29 cellular contexts compared by ENCODE assay signal in genomic region chr15:50280271-50280670, GRCh38. TPM values are rescaled to one million over a fixed set of nuclear protein-coding genes. Genes with fewer than 3 reads are reported as not detected.
DNase-seq lines count a peak whose midpoint lies in the region; ATAC-seq and TF ChIP-seq lines count a peak whose summit lies in the region.
"Had no signal": no experiment of that assay in that cellular context is flagged by ENCODE, and none has a peak within 500 bp of the region (broad histone marks: within the 10 kb centered on the region; RNA-seq: fewer than 3 reads in every experiment).

No MANE protein-coding gene starts in this region.

- DNase-seq in Caki2 (ENCODE audit: low read depth) (peak; percentile 59), LHCN-M2 (ENCODE audit: low read depth) (peak; percentile 23), astrocyte of the spinal cord (ENCODE audit: low read depth, low spot score) (peak; percentile 6), kidney tubule cell (ENCODE audit: low spot score) (peak; percentile 72), NCI-H748 treated with DMSO at 0.1 percent for 48 hours (lab: John Stamatoyannopoulos, UW) (no peak), T-cell (no peak), WTC11 (ENCODE audit: low spot score) (no peak), G401 (ENCODE audit: low spot score) (no peak)
- DNase-seq: activated CD8-positive, alpha-beta memory T cell treated with anti-CD3 and anti-CD28 coated beads, Interleukin-2, amount 10 ng/mL, durations not matched to agents 7 days and 5 days; activated naive CD4-positive, alpha-beta T cell treated with anti-CD3 and anti-CD28 coated beads for 36 hours; CD8-positive, alpha-beta memory T cell; DMS 273 treated with DMSO at 0.1 percent for 48 hours; H9; Kasumi-1; naive B cell; NCI-H2107; nucleus accumbens; sigmoid colon; stimulated activated CD4-positive, alpha-beta T cell treated with anti-CD3 and anti-CD28 coated beads, Interleukin-4, amount 100 ng/mL, for 24 hours; SW 1271; T-helper 9 cell; trophoblast cell had no signal

- H3K4me1 Mint-ChIP-seq in T-cell (no peaks in the 10 kb centered on the region), WTC11 (no peaks in the 10 kb centered on the region)
- H3K4me1 Mint-ChIP-seq: CD8-positive, alpha-beta memory T cell; naive B cell had no signal

- TF ChIP-seq CTCF in astrocyte of the spinal cord (IDR thresholded peaks at IDR 0.05; ENCODE audit: low read depth, low read length), result no peak
- TF ChIP-seq CTCF in WTC11 (IDR thresholded peaks at IDR 0.05), result no peak

- no peak overlapping the region for H3K27ac Mint-ChIP-seq in T-cell
- H3K27ac Mint-ChIP-seq in WTC11, result no peak overlapping the region
- H3K27ac Mint-ChIP-seq: activated CD8-positive, alpha-beta memory T cell treated with anti-CD3 and anti-CD28 coated beads, Interleukin-2, amount 10 ng/mL, durations not matched to agents 7 days and 5 days; activated naive CD4-positive, alpha-beta T cell treated with anti-CD3 and anti-CD28 coated beads for 36 hours; activated T-helper 1 cell treated with anti-CD3 and anti-CD28 coated beads, Interleukin-12 subunit alpha, Interleukin-12 subunit beta, Interleukin-2, Interleukin-4 antibody, amounts not matched to agents 30 ng/mL and 10 ng/mL and 1 ng/mL, durations not matched to agents 14 hours and 24 hours and 36 hours; mesothelial cell of epicardium; progenitor cell of endocrine pancreas had no signal

- POLR2A ChIA-PET in T-cell (lab: Charles Lee) (no interaction called here), WTC11 (lab: Charles Lee) (interaction anchor here (1.0 kb wide), 1 partner anchor 10 kb away, joined by 3 read pairs; no protein-coding TSS in a partner anchor)

- H3K9me3 Mint-ChIP-seq in T-cell (no peaks in the 10 kb centered on the region), WTC11 (no peaks in the 10 kb centered on the region)
- H3K9me3 Mint-ChIP-seq: activated naive CD4-positive, alpha-beta T cell treated with anti-CD3 and anti-CD28 coated beads for 36 hours; activated T-helper 1 cell treated with anti-CD3 and anti-CD28 coated beads, Interleukin-12 subunit alpha, Interleukin-12 subunit beta, Interleukin-2, Interleukin-4 antibody, amounts not matched to agents 30 ng/mL and 10 ng/mL and 1 ng/mL, durations not matched to agents 14 hours and 24 hours and 36 hours; CD8-positive, alpha-beta memory T cell; H9; mesothelial cell of epicardium; naive B cell had no signal

- H3K27me3 Mint-ChIP-seq in T-cell (no peaks in the 10 kb centered on the region), WTC11 (ENCODE audit: low read depth) (no peaks in the 10 kb centered on the region)
- H3K27me3 Mint-ChIP-seq: activated CD8-positive, alpha-beta memory T cell treated with anti-CD3 and anti-CD28 coated beads, Interleukin-2, amount 10 ng/mL, durations not matched to agents 7 days and 5 days; CD8-positive, alpha-beta memory T cell; naive B cell; progenitor cell of endocrine pancreas had no signal

- H3K36me3 Mint-ChIP-seq in T-cell (peaks cover 28% of the 10 kb centered on the region), WTC11 (no peaks in the 10 kb centered on the region)

- no peak for ATAC-seq in T-cell (replicated peaks in 1 of 4)
- no peak for ATAC-seq in WTC11
- ATAC-seq: activated CD8-positive, alpha-beta memory T cell treated with anti-CD3 and anti-CD28 coated beads, Interleukin-2, amount 10 ng/mL, durations not matched to agents 7 days and 5 days; GM12878; Panc1 had no signal

- H3K4me3 Mint-ChIP-seq in T-cell, result no peak overlapping the region
- no peak overlapping the region for H3K4me3 Mint-ChIP-seq in WTC11
- H3K4me3 Mint-ChIP-seq: activated CD8-positive, alpha-beta memory T cell treated with anti-CD3 and anti-CD28 coated beads, Interleukin-2, amount 10 ng/mL, durations not matched to agents 7 days and 5 days; activated naive CD4-positive, alpha-beta T cell treated with anti-CD3 and anti-CD28 coated beads for 36 hours; activated T-helper 1 cell treated with anti-CD3 and anti-CD28 coated beads, Interleukin-12 subunit alpha, Interleukin-12 subunit beta, Interleukin-2, Interleukin-4 antibody, amounts not matched to agents 30 ng/mL and 10 ng/mL and 1 ng/mL, durations not matched to agents 14 hours and 24 hours and 36 hours; CD8-positive, alpha-beta memory T cell; H9; mesothelial cell of epicardium; naive B cell had no signal

- in situ Hi-C loops in Caki2 (cut with HindIII; ENCODE audit: low pct_unique_long_range_greater_than_20kb, low sequenced_read_pairs), result no loop called here
- in situ Hi-C loops in astrocyte of the spinal cord (cut with HindIII; ENCODE audit: low sequenced_read_pairs), result no loop called here
- in situ Hi-C loops in G401 (cut with HindIII; ENCODE audit: low sequenced_read_pairs), result no loop called here

- H3K4me3 ChIP-seq in astrocyte of the spinal cord (ENCODE audit: low read depth, low read length), result no peak overlapping the region
- H3K4me3 ChIP-seq: GM12878, sigmoid colon had no signal

- CTCF ChIA-PET in T-cell (lab: Charles Lee), result interaction anchor here in 1 of 2 donors (1.1 kb wide), 1 partner anchor 36 kb away, joined by 3 read pairs; no protein-coding TSS in a partner anchor
- CTCF ChIA-PET in WTC11 (lab: Charles Lee), result no interaction called here

TF ChIP-seq in WTC11, 78 proteins besides CTCF, POLR2A, EP300 and RAD21:
- TF ChIP-seq E2F5 (CRISPR knock-in tag; IDR thresholded peaks at IDR 0.05), result no peak
TF ChIP-seq in WTC11: peak in this region for 0.

RNA-seq across cellular contexts. Expression of gene HDC, which starts 14.7 kb away (rescaled TPM):
- total RNA-seq in Caki2 (2014; rRNA removed; shearing (Covaris generic); ENCODE audit: low replicate concordance), result not detected in 2 replicates
- total RNA-seq in LHCN-M2 (2014; rRNA removed) (not detected in 2 replicates), T-cell (1 to 10 TPM in 2 of 5 donors, under 1 TPM in 2, not detected in 1; 0.26 to 4.3 (median 2.5) TPM), WTC11 (2021) (not detected in 3 replicates)
- polyA plus RNA-seq in LHCN-M2 (2012), result not detected
- not detected in 2 replicates for total RNA-seq in G401 (2014; rRNA removed; shearing (Covaris generic))
- total RNA-seq: GM12878, H9, mesothelial cell of epicardium, progenitor cell of endocrine pancreas had no signal
- polyA plus RNA-seq: AG04450; BJ; CD8-positive, alpha-beta memory T cell; GM12878 had no signal

Comparison
In these comparisons a context has a peak if more than half of its experiments do, and no peak if none do; other contexts are left out.
1. DNase-seq: peak in Caki2 (single experiment), LHCN-M2 (single experiment), astrocyte of the spinal cord (single experiment) and kidney tubule cell (single experiment); none in NCI-H748 treated with DMSO at 0.1 percent for 48 hours (single experiment), T-cell (0 of 34), WTC11 (single experiment) and G401 (single experiment).